ENCODE assay signal across 14 cellular contexts in the genomic region with DNA sequence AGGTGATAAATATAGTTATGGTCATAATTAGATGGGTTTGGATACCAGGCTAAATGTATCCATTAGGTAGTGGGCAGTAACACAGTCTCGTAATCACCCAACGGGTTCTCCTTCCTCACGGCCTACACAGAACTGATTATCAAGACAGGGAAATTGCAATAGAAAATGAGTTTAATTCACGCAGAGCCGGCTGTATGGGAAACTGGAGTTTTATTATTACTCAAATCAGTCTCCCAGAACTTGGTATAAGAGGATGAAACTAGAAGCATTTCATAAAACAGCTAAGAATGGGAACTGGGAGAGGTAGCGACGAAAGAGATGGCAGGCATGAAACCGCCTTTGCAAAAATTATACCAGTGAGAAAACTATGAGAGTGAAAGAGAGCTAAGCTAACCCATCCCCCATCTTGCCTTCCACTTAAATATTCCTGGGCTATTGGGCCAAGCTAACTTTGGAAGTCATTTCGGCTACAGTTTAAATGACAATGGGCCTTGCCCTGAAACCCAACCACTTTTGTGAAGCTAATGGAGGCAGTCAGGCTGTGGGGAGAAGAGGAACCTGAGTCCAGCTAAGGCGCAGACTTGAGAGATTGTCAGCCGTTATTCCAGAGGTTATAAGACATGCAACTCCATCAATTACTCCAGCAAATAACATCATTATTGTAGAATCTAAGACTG. TPM values are rescaled to one million over a fixed set of nuclear protein-coding genes. Genes with fewer than 3 reads are reported as not detected.
A peak's percentile ranks its signal among the peaks of the same experiment; 100 is the strongest.
DNase-seq lines count a peak whose midpoint lies in the region; ATAC-seq and TF ChIP-seq lines count a peak whose summit lies in the region.
"Had no signal": no experiment of that assay in that cellular context is flagged by ENCODE, and none has a peak within 500 bp of the region (broad histone marks: within the 10 kb centered on the region; RNA-seq: fewer than 3 reads in every experiment).

No MANE protein-coding gene starts in this region.

- no peaks in the 10 kb centered on the region for H3K27me3 Mint-ChIP-seq in central memory CD8-positive, alpha-beta T cell

- no peaks in the 10 kb centered on the region for H3K9me3 Mint-ChIP-seq in central memory CD8-positive, alpha-beta T cell

- peaks cover 45% of the 10 kb centered on the region for H3K4me1 Mint-ChIP-seq in central memory CD8-positive, alpha-beta T cell

- intact Hi-C loops in Right ventricle myocardium superior (cut with DNase I): no loop called here

- H3K36me3 Mint-ChIP-seq in central memory CD8-positive, alpha-beta T cell (ENCODE audit: insufficient read depth): peaks cover 49% of the 10 kb centered on the region

- TF ChIP-seq CTCF in GM13977 (IDR thresholded peaks at IDR 0.05; ENCODE audit: extremely low read depth, insufficient read depth, missing control alignments) (no peak), GM10266 (IDR thresholded peaks at IDR 0.05; ENCODE audit: control insufficient read depth, insufficient read depth, low read depth, missing control alignments) (no peak)

- H3K27ac Mint-ChIP-seq in central memory CD8-positive, alpha-beta T cell (ENCODE audit: low read depth): peak overlapping the region; percentile 77

- ATAC-seq in GM21360 (IDR thresholded peaks at IDR 0.05; ENCODE audit: unreplicated experiment) (peak; percentile 72), HG02938 (IDR thresholded peaks at IDR 0.05; ENCODE audit: unreplicated experiment) (peak; percentile 68), Right ventricle myocardium superior (ENCODE audit: poor library complexity) (no peak)
- ATAC-seq in central memory CD8-positive, alpha-beta T cell (replicated peaks; ENCODE audit: extremely low read depth, poor library complexity, severe bottlenecking): no peak
- ATAC-seq: activated naive CD4-positive, alpha-beta T cell treated with anti-CD3 and anti-CD28 coated beads, Interleukin-2, amount 50 U/mL, for 72 hours; HCT116 had no signal

- in situ Hi-C loops in GM13977 (cut with MboI; ENCODE audit: low pct_unique_long_range_greater_than_20kb, low sequenced_read_pairs, unreplicated experiment): no loop called here

- no peak overlapping the region for H3K4me3 Mint-ChIP-seq in central memory CD8-positive, alpha-beta T cell

- DNase-seq in GM13977 (ENCODE audit: low spot score) (peak; percentile 24), amygdala (lab: John Stamatoyannopoulos, UW) (no peak), HuH-7.5 (ENCODE audit: low spot score) (no peak), GM10266 (ENCODE audit: extremely low spot score) (no peak), Right ventricle myocardium superior (no peak)
- no peak for DNase-seq in central memory CD8-positive, alpha-beta T cell (ENCODE audit: low spot score in 2 of 2)
- DNase-seq: activated CD4-positive, alpha-beta T cell treated with anti-CD3 and anti-CD28 coated beads, Interleukin-2, amount 50 U/mL, for 4 hours; colonic mucosa; NCI-H524; testis had no signal

RNA-seq across cellular contexts. Expression of a gene that starts 29.6 kb away (rescaled TPM):
- 21.9 TPM for total RNA-seq in Right ventricle myocardium superior

Comparison
In these comparisons a context has a peak if more than half of its experiments do, and no peak if none do; other contexts are left out.
1. ATAC-seq: peak in GM21360 (single experiment) and HG02938 (single experiment); none in central memory CD8-positive, alpha-beta T cell (single experiment) and Right ventricle myocardium superior (single experiment).